ENCODE assay signal across 8 cellular contexts in genomic region chr1:174990382-174990999, GRCh38. TPM values are rescaled to one million over a fixed set of nuclear protein-coding genes. Genes with fewer than 3 reads are reported as not detected.
DNase-seq lines count a peak whose midpoint lies in the region; ATAC-seq and TF ChIP-seq lines count a peak whose summit lies in the region.

No MANE protein-coding gene starts in this region.

- peak overlapping the region; percentile 90 for H2AFZ ChIP-seq in Loucy (ENCODE audit: low read length)

- intact Hi-C loops in activated CD8-positive, alpha-beta T cell treated with anti-CD3 and anti-CD28 coated beads for 36 hours (cut with micrococcal nuclease) = no loop called here
- intact Hi-C loops in left cardiac atrium (cut with DNase I) = no loop called here

- H3K79me2 ChIP-seq in Loucy (ENCODE audit: insufficient read depth, low read length) = no peaks in the 10 kb centered on the region

- H3K9me3 Mint-ChIP-seq in activated CD8-positive, alpha-beta T cell treated with anti-CD3 and anti-CD28 coated beads for 36 hours = no peaks in the 10 kb centered on the region
- no peaks in the 10 kb centered on the region for H3K9me3 Mint-ChIP-seq in stimulated activated effector memory CD8-positive, alpha-beta T cell treated with anti-CD3 and anti-CD28 coated beads, Interleukin-12 subunit alpha, Interleukin-12 subunit beta, amount 100 ng/mL, for 72 hours

- H3K4me2 ChIP-seq in Loucy (ENCODE audit: low read depth, low read length, poor library complexity, severe bottlenecking) = peak overlapping the region; percentile 93

- H3F3A ChIP-seq in Loucy (ENCODE audit: low read depth) = no peaks in the 10 kb centered on the region

- H3K4me3 ChIP-seq in Loucy (ENCODE audit: low read length, poor library complexity, severe bottlenecking) = peak overlapping the region; percentile 75

- POLR2A ChIA-PET in activated CD8-positive, alpha-beta T cell treated with anti-CD3 and anti-CD28 coated beads for 36 hours (lab: Charles Lee) = interaction anchor here (1.2 to 2.4 kb wide), 2 partner anchors 8 to 33 kb away, joined by 4 to 13 read pairs; partner anchors contain the start of gene MRPS14

- no peaks in the 10 kb centered on the region for H3K9me2 ChIP-seq in Loucy (replicated peaks; ENCODE audit: low read depth, low read length)

- peaks cover 16% of the 10 kb centered on the region for H3K36me3 Mint-ChIP-seq in activated CD8-positive, alpha-beta T cell treated with anti-CD3 and anti-CD28 coated beads for 36 hours (ENCODE audit: low read depth)
- peaks cover 42% of the 10 kb centered on the region for H3K36me3 Mint-ChIP-seq in stimulated activated effector memory CD8-positive, alpha-beta T cell treated with anti-CD3 and anti-CD28 coated beads, Interleukin-12 subunit alpha, Interleukin-12 subunit beta, amount 100 ng/mL, for 72 hours

- no peak for TF ChIP-seq CTCF in Loucy (conservative IDR thresholded peaks at IDR 0.05; ENCODE audit: low read length)
- TF ChIP-seq CTCF in activated CD8-positive, alpha-beta T cell treated with anti-CD3 and anti-CD28 coated beads for 36 hours (IDR thresholded peaks at IDR 0.05) = no peak

- peak; percentile 54 for ATAC-seq in activated CD8-positive, alpha-beta T cell treated with anti-CD3 and anti-CD28 coated beads for 36 hours
- peak; percentile 72 to 82 for ATAC-seq in left cardiac atrium
- ATAC-seq in stimulated activated effector memory CD8-positive, alpha-beta T cell treated with anti-CD3 and anti-CD28 coated beads, Interleukin-12 subunit alpha, Interleukin-12 subunit beta, amount 100 ng/mL, for 72 hours = peak; percentile 34
- ATAC-seq in HG03097 (IDR thresholded peaks at IDR 0.05; ENCODE audit: low FRiP score, unreplicated experiment) = no peak

- no peaks in the 10 kb centered on the region for H3K27me3 Mint-ChIP-seq in activated CD8-positive, alpha-beta T cell treated with anti-CD3 and anti-CD28 coated beads for 36 hours

- CTCF ChIA-PET in activated CD8-positive, alpha-beta T cell treated with anti-CD3 and anti-CD28 coated beads for 36 hours (lab: Charles Lee) = interaction anchor here (1.0 to 1.9 kb wide), 2 partner anchors 9 to 14 kb away, joined by 3 to 11 read pairs; no protein-coding TSS in a partner anchor

- peaks cover 34% of the 10 kb centered on the region for H3K4me1 Mint-ChIP-seq in activated CD8-positive, alpha-beta T cell treated with anti-CD3 and anti-CD28 coated beads for 36 hours (ENCODE audit: low read depth)
- H3K4me1 Mint-ChIP-seq in stimulated activated effector memory CD8-positive, alpha-beta T cell treated with anti-CD3 and anti-CD28 coated beads, Interleukin-12 subunit alpha, Interleukin-12 subunit beta, amount 100 ng/mL, for 72 hours = peaks cover 17% of the 10 kb centered on the region

- H3K27me3 ChIP-seq in Loucy (ENCODE audit: insufficient read depth, low read length, poor library complexity, severe bottlenecking) = no peaks in the 10 kb centered on the region

- DNase-seq in NCI-H1417 (lab: John Stamatoyannopoulos, UW) = peak in 2 of 3 experiments; percentile 6 to 29
- no peak for DNase-seq in NCI-H1417 treated with DMSO at 0.1 percent for 48 hours (lab: John Stamatoyannopoulos, UW)
- DNase-seq in activated CD8-positive, alpha-beta T cell treated with anti-CD3 and anti-CD28 coated beads for 36 hours = no peak
- DNase-seq in left cardiac atrium = no peak
- no peak for DNase-seq in stimulated activated effector memory CD8-positive, alpha-beta T cell treated with anti-CD3 and anti-CD28 coated beads, Interleukin-12 subunit alpha, Interleukin-12 subunit beta, amount 100 ng/mL, for 72 hours (ENCODE audit: low spot score in 2 of 2)
- DNase-seq in putamen (ENCODE audit: low spot score) = no peak

- H4K20me1 ChIP-seq in Loucy (ENCODE audit: insufficient read depth, low read length, poor library complexity, severe bottlenecking) = no peaks in the 10 kb centered on the region

- peak overlapping the region; percentile 79 for H3K9ac ChIP-seq in Loucy (ENCODE audit: low read depth, low read length, poor library complexity, severe bottlenecking)

- peak overlapping the region; percentile 84 for H3K27ac Mint-ChIP-seq in activated CD8-positive, alpha-beta T cell treated with anti-CD3 and anti-CD28 coated beads for 36 hours
- peak overlapping the region; percentile 87 for H3K27ac Mint-ChIP-seq in stimulated activated effector memory CD8-positive, alpha-beta T cell treated with anti-CD3 and anti-CD28 coated beads, Interleukin-12 subunit alpha, Interleukin-12 subunit beta, amount 100 ng/mL, for 72 hours

- no peaks in the 10 kb centered on the region for H3K9me3 ChIP-seq in Loucy (ENCODE audit: insufficient read depth, low read depth, low read length)

- no peaks in the 10 kb centered on the region for H3K36me3 ChIP-seq in Loucy (ENCODE audit: insufficient read depth, low read length)

- H3K4me3 Mint-ChIP-seq in activated CD8-positive, alpha-beta T cell treated with anti-CD3 and anti-CD28 coated beads for 36 hours = peak overlapping the region; percentile 77
- H3K4me3 Mint-ChIP-seq in stimulated activated effector memory CD8-positive, alpha-beta T cell treated with anti-CD3 and anti-CD28 coated beads, Interleukin-12 subunit alpha, Interleukin-12 subunit beta, amount 100 ng/mL, for 72 hours = peak overlapping the region; percentile 58

- H3K4me1 ChIP-seq in Loucy (ENCODE audit: insufficient read depth, low read length, poor library complexity, severe bottlenecking) = peaks cover 11% of the 10 kb centered on the region

RNA-seq across cellular contexts. Expression of gene CACYBP, which starts 9.3 kb away (rescaled TPM):
- total RNA-seq in activated CD8-positive, alpha-beta T cell treated with anti-CD3 and anti-CD28 coated beads for 36 hours = 100 to 1,000 TPM; 307 to 346 TPM
- 10 to 100 TPM; 52.8 to 91.4 TPM for total RNA-seq in left cardiac atrium

RNA-seq across cellular contexts. Expression of gene MRPS14, which starts 32.7 kb away (rescaled TPM):
- total RNA-seq in activated CD8-positive, alpha-beta T cell treated with anti-CD3 and anti-CD28 coated beads for 36 hours = 10 to 100 TPM; 42.1 to 45.7 TPM
- total RNA-seq in left cardiac atrium = 10 to 100 TPM; 26.0 to 26.7 TPM

Comparison
In these comparisons a context has a peak if more than half of its experiments do, and no peak if none do; other contexts are left out.
1. DNase-seq: peak in NCI-H1417 (2 of 3); none in NCI-H1417 treated with DMSO at 0.1 percent for 48 hours (single experiment), activated CD8-positive, alpha-beta T cell treated with anti-CD3 and anti-CD28 coated beads for 36 hours (single experiment), left cardiac atrium (single experiment), stimulated activated effector memory CD8-positive, alpha-beta T cell treated with anti-CD3 and anti-CD28 coated beads, Interleukin-12 subunit alpha, Interleukin-12 subunit beta, amount 100 ng/mL, for 72 hours (0 of 2) and putamen (single experiment).